ENCODE assay signal across 20 cellular contexts in genomic region chr4:169032194-169032593, GRCh38.
"Had no signal": no experiment of that assay in that cellular context is flagged by ENCODE, and none has a peak within 500 bp of the region (broad histone marks: within the 10 kb centered on the region; RNA-seq: fewer than 3 reads in every experiment).

No MANE protein-coding gene starts in this region.

- H3K4me1 ChIP-seq: heart left ventricle, left lung, lower lobe of right lung, pancreas, stomach had no signal

- H3K9me3 ChIP-seq: left lung, lower lobe of right lung, pancreas, stomach, thoracic aorta, transverse colon had no signal

- H3K27me3 Mint-ChIP-seq: progenitor cell of endocrine pancreas had no signal

- H3K4me1 Mint-ChIP-seq: neural crest cell had no signal

- H3K27me3 ChIP-seq: heart left ventricle, left lung, pancreas, stomach, transverse colon had no signal

- H3K27ac ChIP-seq: heart left ventricle, left lung, lower lobe of right lung, pancreas, stomach, thoracic aorta, transverse colon had no signal

- DNase-seq: effector memory CD4-positive, alpha-beta T cell; heart left ventricle; hippocampal formation; islet precursor cell; left lung; lower lobe of right lung; mesenchymal stem cell; naive thymus-derived CD4-positive, alpha-beta T cell; occipital lobe; pancreas; right cardiac atrium; small intestine; stimulated activated CD4-positive, alpha-beta T cell treated with anti-CD3 and anti-CD28 coated beads, Interleukin-12 subunit alpha, Interleukin-12 subunit beta, amount 100 ng/mL, for 4 hours; stimulated activated naive CD4-positive, alpha-beta T cell; stomach; substantia nigra; transverse colon had no signal

- H3K36me3 Mint-ChIP-seq: naive thymus-derived CD4-positive, alpha-beta T cell had no signal

- H3K4me3 ChIP-seq: heart left ventricle, left lung, lower lobe of right lung, pancreas, stomach, thoracic aorta, transverse colon had no signal

- H3K9me3 Mint-ChIP-seq: naive thymus-derived CD4-positive, alpha-beta T cell had no signal

- H3K36me3 ChIP-seq: heart left ventricle, left lung, lower lobe of right lung, pancreas, stomach, thoracic aorta, transverse colon had no signal

- H3K4me3 Mint-ChIP-seq: naive thymus-derived CD4-positive, alpha-beta T cell; neural crest cell had no signal

- ATAC-seq: left lung; lower lobe of right lung; naive thymus-derived CD4-positive, alpha-beta T cell; pancreas; right cardiac atrium had no signal

- H3K27ac Mint-ChIP-seq: naive thymus-derived CD4-positive, alpha-beta T cell; progenitor cell of endocrine pancreas had no signal
